Comparison of ENCODE assay signal across 10 cellular contexts in genomic region chr13:61414686-61415664, GRCh38. TPM values are rescaled to one million over a fixed set of nuclear protein-coding genes. Genes with fewer than 3 reads are reported as not detected.
A peak's percentile ranks its signal among the peaks of the same experiment; 100 is the strongest.
DNase-seq lines count a peak whose midpoint lies in the region; TF ChIP-seq lines count a peak whose summit lies in the region.
"Had no signal": no experiment of that assay in that cellular context is flagged by ENCODE, and none has a peak within 500 bp of the region (broad histone marks: within the 10 kb centered on the region; RNA-seq: fewer than 3 reads in every experiment).

No MANE protein-coding gene starts in this region.

- H3K36me3 ChIP-seq in stomach: no peaks in the 10 kb centered on the region

- H3K4me1 ChIP-seq in stomach: peaks cover 0 to 40% (median 34%) of the 10 kb centered on the region in 4 donors

- TF ChIP-seq POLR2A in stomach (IDR thresholded peaks at IDR 0.05): no peak

- peak overlapping the region in 3 of 5 experiments; percentile 36 to 69 (median 41) for H3K27ac Mint-ChIP-seq in brain

- intact Hi-C loops in stomach (cut with DNase I; ENCODE audit: low total_unique reads): no loop called here

- peaks cover 2 to 35% (median 17%) of the 10 kb centered on the region in 3 donors for H3K27me3 ChIP-seq in stomach

- no peaks in the 10 kb centered on the region for H3K36me3 Mint-ChIP-seq in brain

- H3K4me3 Mint-ChIP-seq in brain: peak overlapping the region; percentile 90 to 95 (median 91)

- H3K4me3 ChIP-seq in stomach: peak overlapping the region; percentile 32 to 52 (median 44)

- peaks cover 57% of the 10 kb centered on the region for H3K27me3 Mint-ChIP-seq in brain

- TF ChIP-seq CTCF in brain (conservative IDR thresholded peaks at IDR 0.05) (no peak), stomach (IDR thresholded peaks at IDR 0.05) (no peak)

- TF ChIP-seq EP300 in stomach (IDR thresholded peaks at IDR 0.05): no peak

- peaks cover 0 to 3% (median 0%) of the 10 kb centered on the region in 5 experiments for H3K9me3 Mint-ChIP-seq in brain

- H3K27ac ChIP-seq in stomach: peak overlapping the region in 1 of 5 donors; percentile 11

- H3K4me1 Mint-ChIP-seq in brain: peaks cover 20% of the 10 kb centered on the region

- WGBS in stomach, 5 donors: 1 to 2% (median 2%) methylated on average over 31 to 44 of the region's 44 CpGs

- peak; percentile 6 for DNase-seq in A172 (ENCODE audit: low spot score)
- peak; percentile 17 for DNase-seq in NCI-H2029 treated with DMSO at 0.1 percent for 48 hours (lab: John Stamatoyannopoulos, UW)
- peak; percentile 95 for DNase-seq in islet precursor cell
- peak; percentile 65 for DNase-seq in stomach
- no peak for DNase-seq in activated naive CD4-positive, alpha-beta T cell (lab: John Stamatoyannopoulos, UW)
- no peak for DNase-seq in stimulated activated CD8-positive, alpha-beta memory T cell treated with anti-CD3 and anti-CD28 coated beads, Interleukin-4, amount 100 ng/mL, for 48 hours
- DNase-seq in HCEC 1CT: no peak

- no peaks in the 10 kb centered on the region for H3K9me3 ChIP-seq in stomach

RNA-seq across cellular contexts. Expression of gene PCDH20, which starts 0.7 kb away (rescaled TPM):
- total RNA-seq in A172 (2014; rRNA removed; shearing (Covaris generic)): not detected in 2 replicates
- polyA plus RNA-seq in brain (ENCODE audit: insufficient read depth, low read depth, low replicate concordance) (0.71 TPM), stomach (under 1 TPM in 2 of 3 donors, not detected in 1; 0.53 to 0.68 TPM)
- 10 to 100 TPM in 1 of 5 donors, 1 to 10 TPM in 2, under 1 TPM in 1, not detected in 1; 0.58 to 18.0 (median 4.1) TPM for total RNA-seq in stomach
- total RNA-seq: mononuclear cell had no signal
- polyA plus RNA-seq: BJ had no signal

Comparison
In these comparisons a context has a peak if more than half of its experiments do, and no peak if none do; other contexts are left out.
1. DNase-seq: peak in A172 (single experiment), NCI-H2029 treated with DMSO at 0.1 percent for 48 hours (single experiment), islet precursor cell (single experiment) and stomach (single experiment); none in activated naive CD4-positive, alpha-beta T cell (0 of 4), stimulated activated CD8-positive, alpha-beta memory T cell treated with anti-CD3 and anti-CD28 coated beads, Interleukin-4, amount 100 ng/mL, for 48 hours (single experiment) and HCEC 1CT (single experiment).